8 cellular contexts compared by ENCODE assay signal in genomic region chr16:90171626-90172025, GRCh38.
DNase-seq lines count a peak whose midpoint lies in the region; ATAC-seq, FAIRE-seq and TF ChIP-seq lines count a peak whose summit lies in the region.
"Not testable (repeated sequence)": the region's sequence is repeated elsewhere in the genome, so short reads cannot be mapped to it uniquely, and the experiment has no call there.

No MANE protein-coding gene starts in this region.

- not testable (repeated sequence) for TF ChIP-seq RAD21 in K562 (CRISPR knock-in tag; conservative IDR thresholded peaks at IDR 0.05 in 1 of 2, IDR thresholded peaks at IDR 0.05 in 1 of 2); HepG2 (CRISPR knock-in tag; IDR thresholded peaks at IDR 0.05)

- WGBS in K562 (ENCODE audit: insufficient coverage, low coverage, missing lambda C conversion rate) = 74% methylated on average over 6 of the region's 21 CpGs
- WGBS in mammary epithelial cell (ENCODE audit: low coverage, missing lambda C conversion rate) = 97% methylated on average over 12 of the region's 21 CpGs
- WGBS in HepG2 (ENCODE audit: low lambda C conversion rate) = 93% methylated on average over 16 of the region's 21 CpGs
- no CpG with 5 or more reads among the region's 21 CpGs for WGBS in right lobe of liver (ENCODE audit: insufficient coverage, low coverage, low lambda C conversion rate, missing lambda C conversion rate)

- not testable (repeated sequence) for H3K9me3 Mint-ChIP-seq in activated T-cell treated with anti-CD3 and anti-CD28 coated beads, Interleukin-2, amount 50 U/mL, for 24 hours; glutamatergic neuron (ENCODE audit: unreplicated experiment); osteocyte (ENCODE audit: unreplicated experiment)

- not testable (repeated sequence) for H3K4me1 ChIP-seq in OCI-LY7 (ENCODE audit: insufficient read depth, low read length, poor library complexity, severe bottlenecking); mammary epithelial cell (ENCODE audit: insufficient read depth, low read length); HepG2 (ENCODE audit: insufficient read depth, low read length); right lobe of liver
- H3K4me1 ChIP-seq in K562 (replicated peaks in 1 of 2; ENCODE audit: control insufficient read depth in 2 of 2, insufficient read depth in 2 of 2, low read length in 2 of 2) = peaks cover 0 to 30% of the 10 kb centered on the region in 2 experiments; a peak in 2 of 5 replicates

- ATAC-seq in K562, HepG2, right lobe of liver: not testable (repeated sequence)

- intact Hi-C loops in OCI-LY7 (cut with micrococcal nuclease; ENCODE audit: unreplicated experiment); K562 (cut with micrococcal nuclease); mammary epithelial cell (cut with micrococcal nuclease); HepG2 (cut with micrococcal nuclease; ENCODE audit: unreplicated experiment); right lobe of liver (cut with DNase I): not testable (repeated sequence)

- H4K20me1 ChIP-seq in OCI-LY7 (ENCODE audit: insufficient read depth, low read length); K562 (replicated peaks; ENCODE audit: control insufficient read depth, insufficient read depth, low read length); mammary epithelial cell (ENCODE audit: insufficient read depth, low read length); HepG2 (ENCODE audit: insufficient read depth, low read length): not testable (repeated sequence)

- not testable (repeated sequence) for H3K4me3 ChIP-seq in OCI-LY7 (ENCODE audit: low read depth, low read length, poor library complexity, severe bottlenecking); K562; mammary epithelial cell (replicated peaks in 1 of 3; ENCODE audit: insufficient read depth in 1 of 3, low read depth in 2 of 3, low read length in 3 of 3); HepG2 (replicated peaks in 1 of 3; ENCODE audit: insufficient read depth in 1 of 3, low read depth in 2 of 3, low read length in 3 of 3); right lobe of liver

- not testable (repeated sequence) for H3K36me3 ChIP-seq in OCI-LY7 (ENCODE audit: insufficient read depth, low read length); K562 (ENCODE audit: control insufficient read depth, insufficient read depth, low read length); mammary epithelial cell (ENCODE audit: insufficient read depth, low read length); HepG2 (replicated peaks in 1 of 2; ENCODE audit: control insufficient read depth in 1 of 2, insufficient read depth in 2 of 2, low read length in 2 of 2); right lobe of liver

- in situ Hi-C loops in K562 (cut with MboI); mammary epithelial cell (cut with MboI; ENCODE audit: low sequenced_read_pairs in 2 of 2); HepG2 (cut with HindIII; ENCODE audit: extremely low pct_ligation_motif_present, low pct_unique_long_range_greater_than_20kb): not testable (repeated sequence)

- not testable (repeated sequence) for TF ChIP-seq EP300 in K562 (IDR thresholded peaks at IDR 0.05; ENCODE audit: low read length); HepG2 (IDR thresholded peaks at IDR 0.05; ENCODE audit: low read depth in 2 of 2, low read length in 2 of 2); HepG2 (CRISPR knock-in tag; IDR thresholded peaks at IDR 0.05; ENCODE audit: borderline replicate concordance)

- H3K36me3 Mint-ChIP-seq in activated T-cell treated with anti-CD3 and anti-CD28 coated beads, Interleukin-2, amount 50 U/mL, for 24 hours (ENCODE audit: low read depth); glutamatergic neuron (ENCODE audit: unreplicated experiment); osteocyte (ENCODE audit: unreplicated experiment): not testable (repeated sequence)

- CTCF ChIA-PET in OCI-LY7 (lab: Charles Lee; ENCODE audit: unreplicated experiment); K562 (lab: Yijun Ruan, JAX; ENCODE audit: low intra/inter-chr PET ratio); mammary epithelial cell (lab: Charles Lee; ENCODE audit: low non-redundant PET); HepG2 (lab: Yijun Ruan, JAX; ENCODE audit: low intra/inter-chr PET ratio, low total read pairs): not testable (repeated sequence)

- not testable (repeated sequence) for H3K4me3 Mint-ChIP-seq in activated T-cell treated with anti-CD3 and anti-CD28 coated beads, Interleukin-2, amount 50 U/mL, for 24 hours; glutamatergic neuron (ENCODE audit: unreplicated experiment); osteocyte (ENCODE audit: unreplicated experiment)

- H3K9ac ChIP-seq in K562 (ENCODE audit: insufficient read depth in 1 of 2, low read depth in 2 of 2, low read length in 2 of 2) = peak overlapping the region in 1 of 2 experiments; percentile 76; a peak in 1 of 4 replicates
- H3K9ac ChIP-seq in mammary epithelial cell (ENCODE audit: insufficient read depth, low read length); HepG2 (ENCODE audit: insufficient read depth, low read depth, low read length): not testable (repeated sequence)

- not testable (repeated sequence) for H3K27me3 ChIP-seq in K562 (ENCODE audit: control insufficient read depth in 2 of 2, insufficient read depth in 2 of 2, low read length in 2 of 2); mammary epithelial cell (ENCODE audit: insufficient read depth, low read length); HepG2 (ENCODE audit: control insufficient read depth in 1 of 2, insufficient read depth in 2 of 2, low read length in 2 of 2); right lobe of liver

- BruUV-seq in OCI-LY7 (replicated peaks; lab: Mats Ljungman, UMichigan) = TSS peak; percentile 61
- not testable (repeated sequence) for BruUV-seq in K562 (replicated peaks; lab: Mats Ljungman, UMichigan); HepG2 (replicated peaks; lab: Mats Ljungman, UMichigan)
- TSS peak; percentile 15 for BruUV-seq in mammary epithelial cell (replicated peaks; lab: Mats Ljungman, UMichigan)

- POLR2A ChIA-PET in OCI-LY7 (lab: Charles Lee); K562 (lab: Yijun Ruan, JAX); HepG2 (lab: Yijun Ruan, JAX): not testable (repeated sequence)

- not testable (repeated sequence) for H3K27ac ChIP-seq in OCI-LY7 (ENCODE audit: low read depth, low read length, poor library complexity, severe bottlenecking); K562 (ENCODE audit: extremely low read depth, low read depth, low read length); mammary epithelial cell (ENCODE audit: insufficient read depth, low read depth, low read length); HepG2 (ENCODE audit: extremely low read length, insufficient read depth, low read length); right lobe of liver

- not testable (repeated sequence) for H3K9me3 ChIP-seq in OCI-LY7 (ENCODE audit: low read length); K562 (replicated peaks; ENCODE audit: control insufficient read depth, insufficient read depth, low read depth, low read length); mammary epithelial cell (replicated peaks; ENCODE audit: insufficient read depth, low read length); HepG2 (ENCODE audit: low read length); right lobe of liver

- not testable (repeated sequence) for H3K27me3 Mint-ChIP-seq in activated T-cell treated with anti-CD3 and anti-CD28 coated beads, Interleukin-2, amount 50 U/mL, for 24 hours; glutamatergic neuron (ENCODE audit: unreplicated experiment); osteocyte (ENCODE audit: unreplicated experiment)

- not testable (repeated sequence) for FAIRE-seq in K562 (lab: Jason Lieb, UNC); HepG2 (lab: Jason Lieb, UNC)

- TF ChIP-seq POLR2A in K562 (conservative IDR thresholded peaks at IDR 0.05); HepG2 (IDR thresholded peaks at IDR 0.05; ENCODE audit: insufficient read depth in 1 of 2, low read depth in 2 of 2, low read length in 2 of 2); right lobe of liver (IDR thresholded peaks at IDR 0.05): not testable (repeated sequence)

- dilution Hi-C loops in mammary epithelial cell (cut with HindIII; ENCODE audit: low sequenced_read_pairs) = not testable (repeated sequence)

- DNase-seq in OCI-LY7 (ENCODE audit: low spot score); K562 (ENCODE audit: extremely low read depth in 1 of 4, low spot score in 3 of 4); mammary epithelial cell; HepG2 (ENCODE audit: low spot score): not testable (repeated sequence)
- peak; percentile 15 for DNase-seq in activated T-cell treated with anti-CD3 and anti-CD28 coated beads, Interleukin-2, amount 50 U/mL, for 24 hours
- DNase-seq in glutamatergic neuron = peak; percentile 10
- peak in 2 of 3 donors; percentile 42 to 53 for DNase-seq in right lobe of liver
- DNase-seq in osteocyte (ENCODE audit: extremely low spot score, unreplicated experiment) = peak; percentile 27

- H2AFZ ChIP-seq in OCI-LY7 (ENCODE audit: low read length); K562 (ENCODE audit: low read depth, low read length); mammary epithelial cell (ENCODE audit: low read depth, low read length); HepG2 (ENCODE audit: low read length): not testable (repeated sequence)

- H3K4me2 ChIP-seq in OCI-LY7 (ENCODE audit: low read length); K562 (ENCODE audit: insufficient read depth, low read length); mammary epithelial cell (ENCODE audit: insufficient read depth, low read depth, low read length); HepG2 (ENCODE audit: low read depth, low read length): not testable (repeated sequence)

- H3K4me1 Mint-ChIP-seq in activated T-cell treated with anti-CD3 and anti-CD28 coated beads, Interleukin-2, amount 50 U/mL, for 24 hours (ENCODE audit: low read depth); glutamatergic neuron (ENCODE audit: low read depth, unreplicated experiment); osteocyte (ENCODE audit: unreplicated experiment): not testable (repeated sequence)

- not testable (repeated sequence) for H3K27ac Mint-ChIP-seq in activated T-cell treated with anti-CD3 and anti-CD28 coated beads, Interleukin-2, amount 50 U/mL, for 24 hours; glutamatergic neuron (ENCODE audit: unreplicated experiment); osteocyte (ENCODE audit: unreplicated experiment)

- H3K9me2 ChIP-seq in OCI-LY7 (ENCODE audit: insufficient read depth, low read length) = not testable (repeated sequence)

- not testable (repeated sequence) for H3K9me1 ChIP-seq in K562 (ENCODE audit: control insufficient read depth, insufficient read depth, low read length)

- not testable (repeated sequence) for TF ChIP-seq CTCF in OCI-LY7 (conservative IDR thresholded peaks at IDR 0.05; ENCODE audit: low read length); K562 (IDR thresholded peaks at IDR 0.05 in 2 of 3, conservative IDR thresholded peaks at IDR 0.05 in 1 of 3; ENCODE audit: insufficient read depth in 2 of 3, low read depth in 1 of 3, low read length in 3 of 3); mammary epithelial cell (conservative IDR thresholded peaks at IDR 0.05 in 1 of 2, IDR thresholded peaks at IDR 0.05 in 1 of 2; ENCODE audit: extremely low read depth in 1 of 2, insufficient read depth in 1 of 2, low read depth in 1 of 2, low read length in 2 of 2); glutamatergic neuron (IDR thresholded peaks at IDR 0.05; ENCODE audit: partially characterized antibody, unreplicated experiment); HepG2 (CRISPR knock-in tag; IDR thresholded peaks at IDR 0.05); right lobe of liver (IDR thresholded peaks at IDR 0.05); osteocyte (IDR thresholded peaks at IDR 0.05)

- H3K79me2 ChIP-seq in OCI-LY7 (ENCODE audit: insufficient read depth, low read depth, low read length); mammary epithelial cell (ENCODE audit: insufficient read depth, low read length); HepG2 (ENCODE audit: insufficient read depth, low read length): not testable (repeated sequence)
- H3K79me2 ChIP-seq in K562 (ENCODE audit: control insufficient read depth, insufficient read depth, low read length) = peaks cover 12% of the 10 kb centered on the region
